In the genomic region with DNA sequence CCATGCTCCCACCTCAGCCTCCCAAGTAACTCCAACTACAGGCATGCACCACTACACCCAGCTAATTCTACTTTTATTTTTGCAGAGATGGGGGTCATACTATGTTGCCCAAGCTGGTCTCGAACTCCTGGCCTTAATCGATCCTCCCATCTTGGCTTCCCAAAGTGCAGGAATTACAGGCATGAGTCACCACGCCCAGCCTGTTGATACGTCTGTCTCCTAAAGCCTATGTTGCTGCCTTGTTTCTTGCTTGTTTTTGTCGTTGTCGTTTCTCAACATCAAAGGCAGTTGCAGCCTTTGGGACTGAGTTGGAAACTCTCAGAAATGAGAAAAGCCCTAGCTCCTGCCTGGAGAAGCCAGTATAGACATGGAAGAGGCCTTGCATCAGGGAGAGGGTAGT, we compare ENCODE assay signal across 1 cellular context.
TF ChIP-seq lines count a peak whose summit lies in the region.

No MANE protein-coding gene starts in this region.

TF ChIP-seq in HepG2, 621 proteins besides CTCF, POLR2A, EP300 and RAD21:
- TF ChIP-seq THAP9 (CRISPR knock-in tag; IDR thresholded peaks at IDR 0.05; ENCODE audit: borderline replicate concordance) (no peak), FOSL2 (CRISPR knock-in tag; IDR thresholded peaks at IDR 0.05) (peak; percentile 61), RELA (CRISPR knock-in tag; IDR thresholded peaks at IDR 0.05) (no peak)
- TF ChIP-seq, protein P1, sequence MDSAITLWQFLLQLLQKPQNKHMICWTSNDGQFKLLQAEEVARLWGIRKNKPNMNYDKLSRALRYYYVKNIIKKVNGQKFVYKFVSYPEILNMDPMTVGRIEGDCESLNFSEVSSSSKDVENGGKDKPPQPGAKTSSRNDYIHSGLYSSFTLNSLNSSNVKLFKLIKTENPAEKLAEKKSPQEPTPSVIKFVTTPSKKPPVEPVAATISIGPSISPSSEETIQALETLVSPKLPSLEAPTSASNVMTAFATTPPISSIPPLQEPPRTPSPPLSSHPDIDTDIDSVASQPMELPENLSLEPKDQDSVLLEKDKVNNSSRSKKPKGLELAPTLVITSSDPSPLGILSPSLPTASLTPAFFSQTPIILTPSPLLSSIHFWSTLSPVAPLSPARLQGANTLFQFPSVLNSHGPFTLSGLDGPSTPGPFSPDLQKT (CRISPR knock-in tag; IDR thresholded peaks at IDR 0.05; ENCODE audit: borderline replicate concordance) = no peak
